23 cellular contexts compared by ENCODE assay signal in the genomic region with DNA sequence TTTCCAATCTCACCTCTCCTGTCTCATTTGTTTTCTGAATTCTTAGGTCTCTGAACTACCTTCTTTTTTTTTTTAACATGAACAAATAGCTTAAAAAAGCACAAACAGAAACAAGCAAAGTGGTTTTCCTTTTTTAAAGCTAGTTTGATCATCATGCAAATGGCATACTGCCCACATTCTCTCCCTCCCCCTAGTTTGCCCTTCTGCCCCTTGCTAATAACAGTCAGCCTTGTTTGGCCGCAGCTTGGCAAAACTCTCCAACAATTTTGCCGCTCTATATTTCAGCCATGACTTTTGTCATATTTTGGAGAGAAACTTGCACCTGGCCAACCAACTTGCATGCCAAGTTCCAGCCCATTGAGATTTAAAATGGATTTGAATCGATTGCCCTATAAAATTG.
A peak's percentile ranks its signal among the peaks of the same experiment; 100 is the strongest.
DNase-seq lines count a peak whose midpoint lies in the region; ATAC-seq and TF ChIP-seq lines count a peak whose summit lies in the region.
"Had no signal": no experiment of that assay in that cellular context is flagged by ENCODE, and none has a peak within 500 bp of the region (broad histone marks: within the 10 kb centered on the region; RNA-seq: fewer than 3 reads in every experiment).

No MANE protein-coding gene starts in this region.

- H4K8ac ChIP-seq in mesenchymal stem cell (ENCODE audit: low read length): peak overlapping the region; percentile 22

- H4K91ac ChIP-seq in mesenchymal stem cell (ENCODE audit: low read length): no peak overlapping the region

- intact Hi-C loops in upper lobe of right lung (cut with DNase I) (no loop called here), cardiac septum (cut with DNase I) (no loop called here)

- no peaks in the 10 kb centered on the region for H3K79me1 ChIP-seq in mesenchymal stem cell (replicated peaks; ENCODE audit: low read length, poor library complexity, severe bottlenecking)

- WGBS in mesenchymal stem cell: 100% methylated on average over 3 of the region's 3 CpGs

- in situ Hi-C loops in astrocyte of the cerebellum (cut with HindIII; ENCODE audit: low sequenced_read_pairs): no loop called here

- H3K14ac ChIP-seq in mesenchymal stem cell (ENCODE audit: low read length in 2 of 2): no peak overlapping the region

- H3K36me3 ChIP-seq in mesenchymal stem cell (ENCODE audit: control insufficient read depth in 1 of 2, insufficient read depth in 2 of 2, low read depth in 1 of 2, low read length in 2 of 2): no peaks in the 10 kb centered on the region
- H3K36me3 ChIP-seq in upper lobe of right lung: no peaks in the 10 kb centered on the region
- H3K36me3 ChIP-seq: tibial artery had no signal

- H3K9me3 ChIP-seq in mesenchymal stem cell (ENCODE audit: control insufficient read depth, low read length) (no peaks in the 10 kb centered on the region), upper lobe of right lung (no peaks in the 10 kb centered on the region)
- H3K9me3 ChIP-seq: tibial artery had no signal

- H2BK15ac ChIP-seq in mesenchymal stem cell (ENCODE audit: low read depth, poor library complexity, severe bottlenecking): no peak overlapping the region

- H3K4me2 ChIP-seq in mesenchymal stem cell (ENCODE audit: low read length, poor library complexity, severe bottlenecking): no peak overlapping the region

- H3K4me1 ChIP-seq in mesenchymal stem cell (ENCODE audit: control insufficient read depth, insufficient read depth, low read depth, low read length) (peaks cover 2% of the 10 kb centered on the region), upper lobe of right lung (peaks cover 5% of the 10 kb centered on the region)

- H3K4me3 ChIP-seq in astrocyte of the cerebellum (ENCODE audit: low read depth, low read length) (no peak overlapping the region), mesenchymal stem cell (ENCODE audit: insufficient read depth in 1 of 2, low read depth in 1 of 2, low read length in 2 of 2) (no peak overlapping the region), upper lobe of right lung (no peak overlapping the region)
- H3K4me3 ChIP-seq: tibial artery had no signal

- DNase-seq in NCI-H1105 treated with DMSO at 0.1 percent for 48 hours (lab: John Stamatoyannopoulos, UW): peak; percentile 50
- no peak for DNase-seq in NCI-H1105 (lab: John Stamatoyannopoulos, UW)
- DNase-seq in astrocyte of the cerebellum (ENCODE audit: low read depth): peak; percentile 5
- no peak for DNase-seq in mesenchymal stem cell
- no peak for DNase-seq in upper lobe of right lung
- no peak for DNase-seq in medulla oblongata (ENCODE audit: extremely low spot score)
- no peak for DNase-seq in cardiac septum (ENCODE audit: low spot score)
- DNase-seq: activated CD4-positive, alpha-beta T cell treated with anti-CD3 and anti-CD28 coated beads for 36 hours; activated naive CD4-positive, alpha-beta T cell treated with anti-CD3 and anti-CD28 coated beads, Interleukin-2, amount 50 U/mL, for 16 hours; Calu3; DMS79 treated with DMSO at 0.1 percent for 48 hours; GDM1; hippocampal formation; KBM-7; NCI-H1436; NCI-H226; stimulated activated CD4-positive, alpha-beta T cell treated with anti-CD3 and anti-CD28 coated beads, Interleukin-15, amount 100 ng/mL, for 24 hours; stimulated activated CD4-positive, alpha-beta T cell treated with anti-CD3 and anti-CD28 coated beads, Interleukin-4, amount 100 ng/mL, for 4 hours; tibial artery had no signal

- no peak overlapping the region for H2AK5ac ChIP-seq in mesenchymal stem cell (ENCODE audit: low read length, severe bottlenecking)

- H2BK120ac ChIP-seq in mesenchymal stem cell (ENCODE audit: low read depth, low read length): no peak overlapping the region

- H3K4ac ChIP-seq in mesenchymal stem cell (ENCODE audit: low read depth in 1 of 2, low read length in 2 of 2): no peak overlapping the region

- TF ChIP-seq CTCF in astrocyte of the cerebellum (IDR thresholded peaks at IDR 0.05; ENCODE audit: low read depth, low read length, missing control alignments) (no peak), upper lobe of right lung (IDR thresholded peaks at IDR 0.05) (no peak)

- H3K27ac ChIP-seq in mesenchymal stem cell (ENCODE audit: low read length, poor library complexity, severe bottlenecking): no peak overlapping the region
- H3K27ac ChIP-seq in upper lobe of right lung: peak overlapping the region; percentile 1
- H3K27ac ChIP-seq: 22Rv1, C4-2B, tibial artery had no signal

- no peak overlapping the region for H3K9ac ChIP-seq in mesenchymal stem cell (ENCODE audit: low read length)

- no peak overlapping the region for H3K23ac ChIP-seq in mesenchymal stem cell (ENCODE audit: low read length in 2 of 2)

- H3K27me3 ChIP-seq in mesenchymal stem cell (ENCODE audit: control insufficient read depth in 1 of 2, insufficient read depth in 1 of 2, low read length in 2 of 2): no peaks in the 10 kb centered on the region
- no peaks in the 10 kb centered on the region for H3K27me3 ChIP-seq in upper lobe of right lung
- H3K27me3 ChIP-seq: tibial artery had no signal

- no peak overlapping the region for H2BK12ac ChIP-seq in mesenchymal stem cell (ENCODE audit: low read length in 2 of 2)

- ATAC-seq in upper lobe of right lung (no peak), GM21786 (IDR thresholded peaks at IDR 0.05; ENCODE audit: unreplicated experiment) (no peak)
- ATAC-seq: activated CD4-positive, alpha-beta T cell treated with anti-CD3 and anti-CD28 coated beads for 36 hours; activated T-helper 17 cell treated with anti-CD3 and anti-CD28 coated beads, Interleukin-2, amount 50 U/mL, for 72 hours had no signal

- no peak overlapping the region for H3K18ac ChIP-seq in mesenchymal stem cell (ENCODE audit: low read depth in 1 of 2, low read length in 2 of 2)

- H2AFZ ChIP-seq in mesenchymal stem cell (ENCODE audit: low read depth, low read length): no peak overlapping the region

- no peak overlapping the region for H2BK5ac ChIP-seq in mesenchymal stem cell (ENCODE audit: low read depth, low read length, poor library complexity, severe bottlenecking)

Comparison
In these comparisons a context has a peak if more than half of its experiments do, and no peak if none do; other contexts are left out.
1. DNase-seq: peak in NCI-H1105 treated with DMSO at 0.1 percent for 48 hours (single experiment) and astrocyte of the cerebellum (single experiment); none in NCI-H1105 (single experiment), mesenchymal stem cell (single experiment), upper lobe of right lung (single experiment), medulla oblongata (single experiment) and cardiac septum (single experiment).